ENCODE assay signal across 18 cellular contexts in genomic region chr17:48111937-48112241, GRCh38. TPM values are rescaled to one million over a fixed set of nuclear protein-coding genes. Genes with fewer than 3 reads are reported as not detected.
DNase-seq lines count a peak whose midpoint lies in the region; ATAC-seq, FAIRE-seq and TF ChIP-seq lines count a peak whose summit lies in the region.
"Had no signal": no experiment of that assay in that cellular context is flagged by ENCODE, and none has a peak within 500 bp of the region (broad histone marks: within the 10 kb centered on the region; RNA-seq: fewer than 3 reads in every experiment).

No MANE protein-coding gene starts in this region.

- H3K4me3 ChIP-seq in neutrophil (ENCODE audit: low read depth in 1 of 2, low read length in 1 of 2), result peak overlapping the region; percentile 4 to 57
- H3K4me3 ChIP-seq: left lung, skin epidermis, upper lobe of left lung had no signal

- intact Hi-C loops in activated CD4-positive, alpha-beta T cell treated with anti-CD3 and anti-CD28 coated beads, Interleukin-2, amount 10 ng/mL, durations not matched to agents 24 days and 14 days (cut with micrococcal nuclease), result no loop called here

- no peak; the same call in 1 of the 2 replicates for TF ChIP-seq POLR2A in GM12892 (IDR thresholded peaks at IDR 0.05; ENCODE audit: low read depth, low read length)

- H3K9me3 Mint-ChIP-seq in activated CD4-positive, alpha-beta T cell treated with anti-CD3 and anti-CD28 coated beads, Interleukin-2, amount 10 ng/mL, durations not matched to agents 24 days and 14 days, result no peaks in the 10 kb centered on the region
- H3K9me3 Mint-ChIP-seq in activated CD8-positive, alpha-beta T cell treated with anti-CD3 and anti-CD28 coated beads, Interleukin-2, amount 10 ng/mL, durations not matched to agents 7 days and 5 days (ENCODE audit: insufficient read depth), result no peaks in the 10 kb centered on the region

- no peaks in the 10 kb centered on the region for H3K27me3 ChIP-seq in neutrophil
- H3K27me3 ChIP-seq: left lung, upper lobe of left lung had no signal

- no peak for DNase-seq in activated CD4-positive, alpha-beta T cell treated with anti-CD3 and anti-CD28 coated beads, Interleukin-2, amount 10 ng/mL, durations not matched to agents 24 days and 14 days
- no peak for DNase-seq in activated CD4-positive, alpha-beta T cell treated with anti-CD3 and anti-CD28 coated beads for 48 hours
- DNase-seq in GM12892 (ENCODE audit: insufficient read length) (no peak), H4 (ENCODE audit: low spot score) (no peak)
- no peak for DNase-seq in activated CD8-positive, alpha-beta T cell treated with anti-CD3 and anti-CD28 coated beads, Interleukin-2, amount 10 ng/mL, durations not matched to agents 7 days and 5 days
- DNase-seq in activated effector memory CD4-positive, alpha-beta T cell treated with anti-CD3 and anti-CD28 coated beads, Interleukin-2, amount 50 U/mL, for 16 hours, result no peak
- DNase-seq: aorta, DND-41, foreskin fibroblast, left lung, NCI-H1092, upper lobe of left lung had no signal

- H3K4me3 Mint-ChIP-seq in activated CD4-positive, alpha-beta T cell treated with anti-CD3 and anti-CD28 coated beads, Interleukin-2, amount 10 ng/mL, durations not matched to agents 24 days and 14 days, result peak overlapping the region; percentile 35
- H3K4me3 Mint-ChIP-seq in activated CD8-positive, alpha-beta T cell treated with anti-CD3 and anti-CD28 coated beads, Interleukin-2, amount 10 ng/mL, durations not matched to agents 7 days and 5 days, result no peak overlapping the region

- peaks cover 24% of the 10 kb centered on the region for H3K36me3 Mint-ChIP-seq in activated CD4-positive, alpha-beta T cell treated with anti-CD3 and anti-CD28 coated beads, Interleukin-2, amount 10 ng/mL, durations not matched to agents 24 days and 14 days (ENCODE audit: low read depth)
- H3K36me3 Mint-ChIP-seq in activated CD8-positive, alpha-beta T cell treated with anti-CD3 and anti-CD28 coated beads, Interleukin-2, amount 10 ng/mL, durations not matched to agents 7 days and 5 days (ENCODE audit: low read depth), result peaks cover 34% of the 10 kb centered on the region

- POLR2A ChIA-PET in activated CD8-positive, alpha-beta T cell treated with anti-CD3 and anti-CD28 coated beads, Interleukin-2, amount 10 ng/mL, durations not matched to agents 7 days and 5 days (lab: Charles Lee), result interaction anchor here (1.4 to 2.5 kb wide), 3 partner anchors 8 to 11 kb away, joined by 4 to 7 read pairs (median 4); partner anchors contain the start of gene CBX1

- peaks cover 45% of the 10 kb centered on the region for H3K4me1 Mint-ChIP-seq in activated CD4-positive, alpha-beta T cell treated with anti-CD3 and anti-CD28 coated beads, Interleukin-2, amount 10 ng/mL, durations not matched to agents 24 days and 14 days
- peaks cover 52% of the 10 kb centered on the region for H3K4me1 Mint-ChIP-seq in activated CD8-positive, alpha-beta T cell treated with anti-CD3 and anti-CD28 coated beads, Interleukin-2, amount 10 ng/mL, durations not matched to agents 7 days and 5 days (ENCODE audit: low read depth)

- no peaks in the 10 kb centered on the region for H3K27me3 Mint-ChIP-seq in activated CD4-positive, alpha-beta T cell treated with anti-CD3 and anti-CD28 coated beads, Interleukin-2, amount 10 ng/mL, durations not matched to agents 24 days and 14 days
- H3K27me3 Mint-ChIP-seq in activated CD8-positive, alpha-beta T cell treated with anti-CD3 and anti-CD28 coated beads, Interleukin-2, amount 10 ng/mL, durations not matched to agents 7 days and 5 days (ENCODE audit: low read depth), result no peaks in the 10 kb centered on the region

- H3K27ac ChIP-seq in neutrophil, result peak overlapping the region; percentile 96
- H3K27ac ChIP-seq: parathyroid adenoma had no signal

- H3K36me3 ChIP-seq in neutrophil, result peaks cover 25% of the 10 kb centered on the region

- FAIRE-seq in GM12892 (lab: Jason Lieb, UNC), result peak; percentile 48
- FAIRE-seq: A204.1, endothelial cell of umbilical vein had no signal

- CTCF ChIA-PET in activated CD8-positive, alpha-beta T cell treated with anti-CD3 and anti-CD28 coated beads, Interleukin-2, amount 10 ng/mL, durations not matched to agents 7 days and 5 days (lab: Charles Lee), result interaction anchor here (1.0 to 3.7 kb wide), 9 partner anchors 11 to 85 kb away, joined by 3 to 25 read pairs (median 8); partner anchors contain the start of gene CBX1

- no peak for TF ChIP-seq CTCF in neutrophil (IDR thresholded peaks at IDR 0.05)

- peak overlapping the region; percentile 82 for H3K27ac Mint-ChIP-seq in activated CD4-positive, alpha-beta T cell treated with anti-CD3 and anti-CD28 coated beads, Interleukin-2, amount 10 ng/mL, durations not matched to agents 24 days and 14 days
- H3K27ac Mint-ChIP-seq in activated CD8-positive, alpha-beta T cell treated with anti-CD3 and anti-CD28 coated beads, Interleukin-2, amount 10 ng/mL, durations not matched to agents 7 days and 5 days, result peak overlapping the region; percentile 96

- H3K4me1 ChIP-seq in neutrophil (ENCODE audit: control insufficient read depth in 1 of 2, insufficient read depth in 1 of 2, low read depth in 1 of 2, low read length in 1 of 2), result peaks cover 69 to 74% of the 10 kb centered on the region in 2 experiments

- no peak for ATAC-seq in activated CD8-positive, alpha-beta T cell treated with anti-CD3 and anti-CD28 coated beads, Interleukin-2, amount 10 ng/mL, durations not matched to agents 7 days and 5 days
- ATAC-seq in HG03159 (IDR thresholded peaks at IDR 0.05; ENCODE audit: unreplicated experiment), result no peak
- ATAC-seq: left lung had no signal

- H3K9me3 ChIP-seq in neutrophil, result no peaks in the 10 kb centered on the region
- H3K9me3 ChIP-seq: left lung, upper lobe of left lung had no signal

RNA-seq across cellular contexts. Expression of gene SNX11, which starts 4.3 kb away (rescaled TPM):
- total RNA-seq in activated CD4-positive, alpha-beta T cell treated with anti-CD3 and anti-CD28 coated beads, Interleukin-2, amount 10 ng/mL, durations not matched to agents 24 days and 14 days, result 33.3 and 34.9 TPM in 2 replicates
- polyA plus RNA-seq in GM12892 (2012; ENCODE audit: missing spikeins), result 79.8 TPM
- total RNA-seq in activated CD8-positive, alpha-beta T cell treated with anti-CD3 and anti-CD28 coated beads, Interleukin-2, amount 10 ng/mL, durations not matched to agents 7 days and 5 days, result 10 to 100 TPM; 33.3 to 34.2 TPM
- total RNA-seq in H4 (2014; rRNA removed; shearing (Covaris generic)), result 15.2 and 17.4 TPM in 2 replicates

RNA-seq across cellular contexts. Expression of gene CBX1, which starts 10.6 kb away (rescaled TPM):
- 61.3 and 64.6 TPM in 2 replicates for total RNA-seq in activated CD4-positive, alpha-beta T cell treated with anti-CD3 and anti-CD28 coated beads, Interleukin-2, amount 10 ng/mL, durations not matched to agents 24 days and 14 days
- 78.8 TPM for polyA plus RNA-seq in GM12892 (2012; ENCODE audit: missing spikeins)
- 10 to 100 TPM; 68.2 to 70.3 TPM for total RNA-seq in activated CD8-positive, alpha-beta T cell treated with anti-CD3 and anti-CD28 coated beads, Interleukin-2, amount 10 ng/mL, durations not matched to agents 7 days and 5 days
- total RNA-seq in H4 (2014; rRNA removed; shearing (Covaris generic)), result 110 and 116 TPM in 2 replicates
